In the genomic region with DNA sequence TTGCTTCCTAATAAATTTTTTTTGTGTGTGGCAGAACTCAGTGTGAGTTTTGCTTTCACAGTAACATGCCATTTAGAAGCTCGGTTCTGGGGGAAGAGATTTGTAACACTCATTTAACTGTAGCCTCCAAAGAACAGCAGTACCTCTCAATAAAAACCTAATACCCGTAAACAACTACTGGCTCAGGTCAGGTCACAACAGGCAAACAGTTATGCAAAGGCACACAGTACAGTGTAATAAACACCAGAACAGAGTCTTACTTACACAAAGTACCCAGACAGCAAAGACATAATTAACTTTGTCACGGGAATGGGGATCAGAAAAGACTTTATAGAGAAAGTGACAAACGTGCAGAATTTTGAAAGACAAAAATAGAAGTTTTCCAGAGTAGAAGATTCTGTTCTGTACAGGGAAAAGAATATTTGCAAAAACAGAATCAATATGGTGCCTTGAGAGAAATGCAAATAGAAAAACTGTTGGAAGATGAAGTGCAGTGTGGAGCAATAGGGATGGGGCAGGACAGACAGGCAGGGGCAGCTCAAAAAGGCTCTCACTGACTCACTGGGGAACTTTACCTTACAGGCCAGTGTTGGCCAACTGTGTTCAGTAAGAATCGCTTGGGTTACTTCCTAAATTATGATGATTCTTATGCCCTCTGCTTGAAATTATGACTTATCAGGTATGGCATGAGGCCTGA, we compare ENCODE assay signal across 18 cellular contexts. TPM values are rescaled to one million over a fixed set of nuclear protein-coding genes. Genes with fewer than 3 reads are reported as not detected.
DNase-seq lines count a peak whose midpoint lies in the region; ATAC-seq, FAIRE-seq and TF ChIP-seq lines count a peak whose summit lies in the region.
"Had no signal": no experiment of that assay in that cellular context is flagged by ENCODE, and none has a peak within 500 bp of the region (broad histone marks: within the 10 kb centered on the region; RNA-seq: fewer than 3 reads in every experiment).

No MANE protein-coding gene starts in this region.

- H3K9ac ChIP-seq in skeletal muscle satellite cell (ENCODE audit: low read depth, low read length), result no peak overlapping the region
- H3K9ac ChIP-seq in kidney (ENCODE audit: low read length in 2 of 2), result no peak overlapping the region

- H3K4me1 ChIP-seq in RWPE2 (ENCODE audit: insufficient read depth, poor library complexity, severe bottlenecking), result peaks cover 39% of the 10 kb centered on the region
- H3K4me1 ChIP-seq in skeletal muscle satellite cell (ENCODE audit: control insufficient read depth, insufficient read depth, low read length), result peaks cover 16% of the 10 kb centered on the region
- peaks cover 8 to 14% of the 10 kb centered on the region in 2 donors for H3K4me1 ChIP-seq in kidney (ENCODE audit: control insufficient read depth in 1 of 2, insufficient read depth in 1 of 2, low read depth in 1 of 2, low read length in 2 of 2)
- H3K4me1 ChIP-seq: colonic mucosa had no signal

- ATAC-seq in RWPE2 (ENCODE audit: low read depth), result peak; percentile 82
- ATAC-seq in left lobe of liver, result peak; percentile 83
- ATAC-seq: T-helper 17 cell had no signal

- intact Hi-C loops in kidney (cut with DNase I), result no loop called here

- peak overlapping the region; percentile 39 for H3K4me2 ChIP-seq in skeletal muscle satellite cell (ENCODE audit: low read length)

- DNase-seq in NCI-H1694 treated with DMSO at 0.1 percent for 48 hours (lab: John Stamatoyannopoulos, UW), result peak; percentile 29
- DNase-seq in NCI-H1694 (lab: John Stamatoyannopoulos, UW), result no peak
- DNase-seq in RWPE2 (ENCODE audit: low spot score), result no peak
- DNase-seq in left lobe of liver (ENCODE audit: low spot score), result no peak
- DNase-seq in kidney, result no peak
- no peak for DNase-seq in amniotic stem cell (lab: John Stamatoyannopoulos, UW)
- no peak for DNase-seq in NCI-H69 (lab: John Stamatoyannopoulos, UW)
- DNase-seq: 8988T; activated effector memory CD4-positive, alpha-beta T cell treated with anti-CD3 and anti-CD28 coated beads, Interleukin-2, amount 50 U/mL, for 16 hours; anterior cingulate cortex; C1 segment of cervical spinal cord; colonic mucosa; DMS79 treated with DMSO at 0.1 percent for 48 hours; midbrain; NCI-H1048; T-helper 17 cell; thyroid gland had no signal

- no peak for FAIRE-seq in kidney (lab: Jason Lieb, UNC)

- H3K27ac ChIP-seq in RWPE2 (ENCODE audit: poor library complexity, severe bottlenecking) (peak overlapping the region; percentile 35), kidney (ENCODE audit: low read depth in 2 of 2, low read length in 2 of 2) (peak overlapping the region in 1 of 2 donors; percentile 18)
- H3K27ac ChIP-seq: colonic mucosa, thyroid gland had no signal

- TF ChIP-seq CTCF in RWPE2 (IDR thresholded peaks at IDR 0.05; ENCODE audit: poor library complexity, severe bottlenecking) (no peak), kidney (IDR thresholded peaks at IDR 0.05; ENCODE audit: borderline replicate concordance, extremely low read depth, insufficient read depth) (no peak)

- no peaks in the 10 kb centered on the region for H3K27me3 ChIP-seq in RWPE2 (ENCODE audit: insufficient read depth, poor library complexity, severe bottlenecking)
- H3K27me3 ChIP-seq in skeletal muscle satellite cell (ENCODE audit: control insufficient read depth, insufficient read depth, low read length), result no peaks in the 10 kb centered on the region
- H3K27me3 ChIP-seq: colonic mucosa, thyroid gland had no signal

- H3K4me3 ChIP-seq in RWPE2 (ENCODE audit: severe bottlenecking) (no peak overlapping the region), skeletal muscle satellite cell (ENCODE audit: low read length) (no peak overlapping the region), kidney (ENCODE audit: low read length in 2 of 2) (no peak overlapping the region)
- H3K4me3 ChIP-seq: colonic mucosa, thyroid gland had no signal

- H3K36me3 ChIP-seq in RWPE2 (ENCODE audit: low read depth), result no peaks in the 10 kb centered on the region
- no peaks in the 10 kb centered on the region for H3K36me3 ChIP-seq in skeletal muscle satellite cell (ENCODE audit: insufficient read depth, low read length)
- H3K36me3 ChIP-seq in kidney (ENCODE audit: control insufficient read depth in 1 of 2, insufficient read depth in 2 of 2, low read length in 2 of 2), result no peaks in the 10 kb centered on the region
- H3K36me3 ChIP-seq: colonic mucosa, thyroid gland had no signal

- no peaks in the 10 kb centered on the region for H3K9me3 ChIP-seq in RWPE2 (ENCODE audit: severe bottlenecking)
- H3K9me3 ChIP-seq in skeletal muscle satellite cell (replicated peaks; ENCODE audit: low read length), result no peaks in the 10 kb centered on the region
- no peaks in the 10 kb centered on the region for H3K9me3 ChIP-seq in kidney (ENCODE audit: control insufficient read depth in 1 of 2, low read length in 2 of 2)
- H3K9me3 ChIP-seq: colonic mucosa, thyroid gland had no signal

RNA-seq across cellular contexts. Expression of a gene that starts 38.8 kb away (rescaled TPM):
- total RNA-seq in left lobe of liver, result 23.6 TPM
- total RNA-seq in skeletal muscle satellite cell (2012; rRNA removed), result 50.7 and 62.3 TPM in 2 replicates
- total RNA-seq in kidney, result 38.8 TPM
- polyA plus RNA-seq in kidney (ENCODE audit: insufficient read depth, low read depth, low replicate concordance), result 12.2 TPM

RNA-seq across cellular contexts. Expression of a gene that starts 45.2 kb away (rescaled TPM):
- total RNA-seq in left lobe of liver (7.0 TPM), kidney (8.9 TPM)
- 8.3 and 15.0 TPM in 2 replicates for total RNA-seq in skeletal muscle satellite cell (2012; rRNA removed)
- 5.3 TPM for polyA plus RNA-seq in kidney (ENCODE audit: insufficient read depth, low read depth, low replicate concordance)

RNA-seq across cellular contexts. Expression of a gene that starts 45.7 kb away (rescaled TPM):
- total RNA-seq in left lobe of liver (7.1 TPM), kidney (17.7 TPM)
- total RNA-seq in skeletal muscle satellite cell (2012; rRNA removed), result 12.2 and 12.9 TPM in 2 replicates
- 4.3 TPM for polyA plus RNA-seq in kidney (ENCODE audit: insufficient read depth, low read depth, low replicate concordance)
